ENCODE assay signal across 1 cellular context in the genomic region with DNA sequence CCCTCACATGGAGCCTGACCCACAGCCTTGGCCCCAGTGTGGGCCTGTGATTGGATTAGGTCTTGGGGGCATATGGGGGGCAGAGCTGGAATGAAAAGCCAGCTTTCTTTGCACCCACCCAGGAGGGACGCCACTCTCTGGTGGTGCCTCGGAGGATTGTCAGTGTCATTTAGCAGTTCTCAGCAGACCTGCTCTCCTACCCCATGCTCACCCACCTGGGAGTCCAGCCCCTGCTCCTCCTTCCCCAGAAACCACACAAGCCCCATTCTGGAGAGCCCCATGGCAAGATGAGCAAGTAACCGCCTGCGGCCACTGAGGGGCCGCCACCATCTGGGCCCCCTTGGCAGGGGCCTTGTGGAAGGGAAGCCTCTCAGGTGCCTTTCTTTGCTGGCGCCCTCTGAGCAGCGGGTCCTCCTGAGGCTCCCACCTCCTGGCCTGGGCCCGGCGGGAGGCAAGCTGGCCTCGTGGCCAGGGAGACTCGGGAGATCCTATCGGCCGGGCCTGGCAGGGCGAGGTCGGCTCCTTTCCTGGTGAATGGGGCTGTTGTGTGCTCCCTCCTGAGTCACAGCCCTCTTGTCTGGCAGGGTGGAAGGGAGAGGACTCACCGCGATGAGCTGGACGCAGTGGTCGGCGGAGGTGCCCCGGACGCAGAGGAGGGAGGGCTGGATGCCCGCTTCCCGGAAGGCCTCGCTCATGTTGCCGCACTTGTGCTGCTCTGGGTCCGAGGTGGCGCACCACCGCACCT.
TF ChIP-seq lines count a peak whose summit lies in the region.

No MANE protein-coding gene starts in this region.

TF ChIP-seq in GM23338, 12 proteins besides CTCF, POLR2A, EP300 and RAD21:
- TF ChIP-seq EZH2phosphoT487 (IDR thresholded peaks at IDR 0.05; ENCODE audit: unreplicated experiment) (no peak), JUNB (IDR thresholded peaks at IDR 0.05; ENCODE audit: unreplicated experiment) (no peak), POLR2AphosphoS5 (IDR thresholded peaks at IDR 0.05; ENCODE audit: low read depth) (no peak), STAT1 (IDR thresholded peaks at IDR 0.05; ENCODE audit: unreplicated experiment) (no peak), CREB1 (CRISPR knock-in tag; IDR thresholded peaks at IDR 0.05; ENCODE audit: low read depth) (no peak), ZNF331 (CRISPR knock-in tag; IDR thresholded peaks at IDR 0.05; ENCODE audit: low read depth) (no peak), EZH2 (IDR thresholded peaks at IDR 0.05; ENCODE audit: low read depth, unreplicated experiment) (no peak), NANOG (IDR thresholded peaks at IDR 0.05; ENCODE audit: borderline replicate concordance) (no peak), ZNF114 (CRISPR knock-in tag; IDR thresholded peaks at IDR 0.05) (no peak)
- TF ChIP-seq, protein P1, sequence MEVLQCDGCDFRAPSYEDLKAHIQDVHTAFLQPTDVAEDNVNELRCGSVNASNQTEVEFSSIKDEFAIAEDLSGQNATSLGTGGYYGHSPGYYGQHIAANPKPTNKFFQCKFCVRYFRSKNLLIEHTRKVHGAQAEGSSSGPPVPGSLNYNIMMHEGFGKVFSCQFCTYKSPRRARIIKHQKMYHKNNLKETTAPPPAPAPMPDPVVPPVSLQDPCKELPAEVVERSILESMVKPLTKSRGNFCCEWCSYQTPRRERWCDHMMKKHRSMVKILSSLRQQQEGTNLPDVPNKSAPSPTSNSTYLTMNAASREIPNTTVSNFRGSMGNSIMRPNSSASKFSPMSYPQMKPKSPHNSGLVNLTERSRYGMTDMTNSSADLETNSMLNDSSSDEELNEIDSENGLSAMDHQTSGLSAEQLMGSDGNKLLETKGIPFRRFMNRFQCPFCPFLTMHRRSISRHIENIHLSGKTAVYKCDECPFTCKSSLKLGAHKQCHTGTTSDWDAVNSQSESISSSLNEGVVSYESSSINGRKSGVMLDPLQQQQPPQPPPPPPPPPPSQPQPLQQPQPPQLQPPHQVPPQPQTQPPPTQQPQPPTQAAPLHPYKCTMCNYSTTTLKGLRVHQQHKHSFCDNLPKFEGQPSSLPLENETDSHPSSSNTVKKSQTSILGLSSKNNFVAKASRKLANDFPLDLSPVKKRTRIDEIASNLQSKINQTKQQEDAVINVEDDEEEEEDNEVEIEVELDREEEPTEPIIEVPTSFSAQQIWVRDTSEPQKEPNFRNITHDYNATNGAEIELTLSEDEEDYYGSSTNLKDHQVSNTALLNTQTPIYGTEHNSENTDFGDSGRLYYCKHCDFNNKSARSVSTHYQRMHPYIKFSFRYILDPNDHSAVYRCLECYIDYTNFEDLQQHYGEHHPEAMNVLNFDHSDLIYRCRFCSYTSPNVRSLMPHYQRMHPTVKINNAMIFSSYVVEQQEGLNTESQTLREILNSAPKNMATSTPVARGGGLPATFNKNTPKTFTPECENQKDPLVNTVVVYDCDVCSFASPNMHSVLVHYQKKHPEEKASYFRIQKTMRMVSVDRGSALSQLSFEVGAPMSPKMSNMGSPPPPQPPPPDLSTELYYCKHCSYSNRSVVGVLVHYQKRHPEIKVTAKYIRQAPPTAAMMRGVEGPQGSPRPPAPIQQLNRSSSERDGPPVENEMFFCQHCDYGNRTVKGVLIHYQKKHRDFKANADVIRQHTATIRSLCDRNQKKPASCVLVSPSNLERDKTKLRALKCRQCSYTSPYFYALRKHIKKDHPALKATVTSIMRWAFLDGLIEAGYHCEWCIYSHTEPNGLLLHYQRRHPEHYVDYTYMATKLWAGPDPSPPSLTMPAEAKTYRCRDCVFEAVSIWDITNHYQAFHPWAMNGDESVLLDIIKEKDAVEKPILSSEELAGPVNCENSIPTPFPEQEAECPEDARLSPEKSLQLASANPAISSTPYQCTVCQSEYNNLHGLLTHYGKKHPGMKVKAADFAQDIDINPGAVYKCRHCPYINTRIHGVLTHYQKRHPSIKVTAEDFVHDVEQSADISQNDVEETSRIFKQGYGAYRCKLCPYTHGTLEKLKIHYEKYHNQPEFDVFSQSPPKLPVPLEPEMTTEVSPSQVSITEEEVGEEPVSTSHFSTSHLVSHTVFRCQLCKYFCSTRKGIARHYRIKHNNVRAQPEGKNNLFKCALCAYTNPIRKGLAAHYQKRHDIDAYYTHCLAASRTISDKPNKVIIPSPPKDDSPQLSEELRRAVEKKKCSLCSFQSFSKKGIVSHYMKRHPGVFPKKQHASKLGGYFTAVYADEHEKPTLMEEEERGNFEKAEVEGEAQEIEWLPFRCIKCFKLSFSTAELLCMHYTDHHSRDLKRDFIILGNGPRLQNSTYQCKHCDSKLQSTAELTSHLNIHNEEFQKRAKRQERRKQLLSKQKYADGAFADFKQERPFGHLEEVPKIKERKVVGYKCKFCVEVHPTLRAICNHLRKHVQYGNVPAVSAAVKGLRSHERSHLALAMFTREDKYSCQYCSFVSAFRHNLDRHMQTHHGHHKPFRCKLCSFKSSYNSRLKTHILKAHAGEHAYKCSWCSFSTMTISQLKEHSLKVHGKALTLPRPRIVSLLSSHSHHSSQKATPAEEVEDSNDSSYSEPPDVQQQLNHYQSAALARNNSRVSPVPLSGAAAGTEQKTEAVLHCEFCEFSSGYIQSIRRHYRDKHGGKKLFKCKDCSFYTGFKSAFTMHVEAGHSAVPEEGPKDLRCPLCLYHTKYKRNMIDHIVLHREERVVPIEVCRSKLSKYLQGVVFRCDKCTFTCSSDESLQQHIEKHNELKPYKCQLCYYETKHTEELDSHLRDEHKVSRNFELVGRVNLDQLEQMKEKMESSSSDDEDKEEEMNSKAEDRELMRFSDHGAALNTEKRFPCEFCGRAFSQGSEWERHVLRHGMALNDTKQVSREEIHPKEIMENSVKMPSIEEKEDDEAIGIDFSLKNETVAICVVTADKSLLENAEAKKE (CRISPR knock-in tag; IDR thresholded peaks at IDR 0.05): no peak
- TF ChIP-seq, protein P2, sequence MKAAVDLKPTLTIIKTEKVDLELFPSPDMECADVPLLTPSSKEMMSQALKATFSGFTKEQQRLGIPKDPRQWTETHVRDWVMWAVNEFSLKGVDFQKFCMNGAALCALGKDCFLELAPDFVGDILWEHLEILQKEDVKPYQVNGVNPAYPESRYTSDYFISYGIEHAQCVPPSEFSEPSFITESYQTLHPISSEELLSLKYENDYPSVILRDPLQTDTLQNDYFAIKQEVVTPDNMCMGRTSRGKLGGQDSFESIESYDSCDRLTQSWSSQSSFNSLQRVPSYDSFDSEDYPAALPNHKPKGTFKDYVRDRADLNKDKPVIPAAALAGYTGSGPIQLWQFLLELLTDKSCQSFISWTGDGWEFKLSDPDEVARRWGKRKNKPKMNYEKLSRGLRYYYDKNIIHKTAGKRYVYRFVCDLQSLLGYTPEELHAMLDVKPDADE (IDR thresholded peaks at IDR 0.05): no peak
- TF ChIP-seq, protein P3, sequence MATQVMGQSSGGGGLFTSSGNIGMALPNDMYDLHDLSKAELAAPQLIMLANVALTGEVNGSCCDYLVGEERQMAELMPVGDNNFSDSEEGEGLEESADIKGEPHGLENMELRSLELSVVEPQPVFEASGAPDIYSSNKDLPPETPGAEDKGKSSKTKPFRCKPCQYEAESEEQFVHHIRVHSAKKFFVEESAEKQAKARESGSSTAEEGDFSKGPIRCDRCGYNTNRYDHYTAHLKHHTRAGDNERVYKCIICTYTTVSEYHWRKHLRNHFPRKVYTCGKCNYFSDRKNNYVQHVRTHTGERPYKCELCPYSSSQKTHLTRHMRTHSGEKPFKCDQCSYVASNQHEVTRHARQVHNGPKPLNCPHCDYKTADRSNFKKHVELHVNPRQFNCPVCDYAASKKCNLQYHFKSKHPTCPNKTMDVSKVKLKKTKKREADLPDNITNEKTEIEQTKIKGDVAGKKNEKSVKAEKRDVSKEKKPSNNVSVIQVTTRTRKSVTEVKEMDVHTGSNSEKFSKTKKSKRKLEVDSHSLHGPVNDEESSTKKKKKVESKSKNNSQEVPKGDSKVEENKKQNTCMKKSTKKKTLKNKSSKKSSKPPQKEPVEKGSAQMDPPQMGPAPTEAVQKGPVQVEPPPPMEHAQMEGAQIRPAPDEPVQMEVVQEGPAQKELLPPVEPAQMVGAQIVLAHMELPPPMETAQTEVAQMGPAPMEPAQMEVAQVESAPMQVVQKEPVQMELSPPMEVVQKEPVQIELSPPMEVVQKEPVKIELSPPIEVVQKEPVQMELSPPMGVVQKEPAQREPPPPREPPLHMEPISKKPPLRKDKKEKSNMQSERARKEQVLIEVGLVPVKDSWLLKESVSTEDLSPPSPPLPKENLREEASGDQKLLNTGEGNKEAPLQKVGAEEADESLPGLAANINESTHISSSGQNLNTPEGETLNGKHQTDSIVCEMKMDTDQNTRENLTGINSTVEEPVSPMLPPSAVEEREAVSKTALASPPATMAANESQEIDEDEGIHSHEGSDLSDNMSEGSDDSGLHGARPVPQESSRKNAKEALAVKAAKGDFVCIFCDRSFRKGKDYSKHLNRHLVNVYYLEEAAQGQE (IDR thresholded peaks at IDR 0.05; ENCODE audit: unreplicated experiment): no peak
TF ChIP-seq in GM23338: peak in this region for 0.
